ENCODE assay signal across 7 cellular contexts in the genomic region with DNA sequence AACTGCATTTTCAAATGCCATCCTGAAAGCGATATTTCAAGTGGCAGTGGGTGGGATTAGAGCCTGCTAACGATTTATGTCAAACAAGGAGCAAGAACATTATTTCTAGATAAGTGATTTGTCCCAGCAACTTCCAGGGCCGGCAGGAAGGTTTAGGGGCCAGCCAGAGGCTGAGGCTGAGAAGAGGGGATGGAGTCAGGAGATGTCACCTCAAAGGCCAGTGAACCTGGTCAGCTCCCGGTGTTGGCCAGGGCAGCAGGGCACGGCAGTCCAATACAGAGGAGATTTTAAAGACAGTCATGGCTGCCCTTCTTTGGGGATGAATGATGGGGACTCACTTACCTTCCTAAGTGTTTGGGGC.
A peak's percentile ranks its signal among the peaks of the same experiment; 100 is the strongest.
DNase-seq lines count a peak whose midpoint lies in the region; ATAC-seq and TF ChIP-seq lines count a peak whose summit lies in the region.

No MANE protein-coding gene starts in this region.

- H3K4me1 ChIP-seq in iPS-20b (ENCODE audit: insufficient read depth, low read length), result peaks cover 46% of the 10 kb centered on the region

- H3K36me3 ChIP-seq in iPS-20b (ENCODE audit: insufficient read depth, low read depth, low read length), result no peaks in the 10 kb centered on the region

- intact Hi-C loops in activated CD8-positive, alpha-beta T cell treated with anti-CD3 and anti-CD28 coated beads for 36 hours (cut with micrococcal nuclease), result loop anchor here (10.0 kb wide), 1 partner anchor 83 kb away; no protein-coding TSS in a partner anchor

- H3K9ac ChIP-seq in iPS-20b (ENCODE audit: low read depth, low read length), result no peak overlapping the region

- H3K4me3 ChIP-seq in iPS-20b (ENCODE audit: low read length), result peak overlapping the region; percentile 66

- no peak for ATAC-seq in activated CD8-positive, alpha-beta T cell treated with anti-CD3 and anti-CD28 coated beads for 36 hours
- no peak for ATAC-seq in stimulated activated naive CD8-positive, alpha-beta T cell treated with anti-CD3 and anti-CD28 coated beads, Interleukin-15, Interleukin-2, amounts not matched to agents 100 U/mL and 50 U/mL, for 24 hours
- ATAC-seq in HG03354 (IDR thresholded peaks at IDR 0.05; ENCODE audit: poor library complexity, severe bottlenecking, unreplicated experiment), result no peak

- peaks cover 12% of the 10 kb centered on the region for H3K27me3 Mint-ChIP-seq in HFFc6 (ENCODE audit: insufficient read depth)
- no peaks in the 10 kb centered on the region for H3K27me3 Mint-ChIP-seq in activated CD8-positive, alpha-beta T cell treated with anti-CD3 and anti-CD28 coated beads for 36 hours

- peaks cover 77% of the 10 kb centered on the region for H3K4me1 Mint-ChIP-seq in HFFc6 (ENCODE audit: low read depth)
- peaks cover 49% of the 10 kb centered on the region for H3K4me1 Mint-ChIP-seq in activated CD8-positive, alpha-beta T cell treated with anti-CD3 and anti-CD28 coated beads for 36 hours (ENCODE audit: low read depth)

- CTCF ChIA-PET in activated CD8-positive, alpha-beta T cell treated with anti-CD3 and anti-CD28 coated beads for 36 hours (lab: Charles Lee), result interaction anchor here (1.4 to 1.7 kb wide), 2 partner anchors 107 to 1194 kb away, joined by 3 to 4 read pairs; no protein-coding TSS in a partner anchor

- H3K27ac ChIP-seq in iPS-20b (ENCODE audit: low read length), result no peak overlapping the region

- no peak for TF ChIP-seq CTCF in HFFc6 (IDR thresholded peaks at IDR 0.05)
- TF ChIP-seq CTCF in activated CD8-positive, alpha-beta T cell treated with anti-CD3 and anti-CD28 coated beads for 36 hours (IDR thresholded peaks at IDR 0.05), result no peak

- POLR2A ChIA-PET in activated CD8-positive, alpha-beta T cell treated with anti-CD3 and anti-CD28 coated beads for 36 hours (lab: Charles Lee), result interaction anchor here (0.7 to 4.6 kb wide), 6 partner anchors 10 to 108 kb away, joined by 3 to 26 read pairs (median 4); a partner anchor contains a TSS

- peaks cover 11% of the 10 kb centered on the region; the same call in 1 of the 2 replicates for H3K36me3 Mint-ChIP-seq in HFFc6 (ENCODE audit: low read depth)
- peaks cover 27% of the 10 kb centered on the region for H3K36me3 Mint-ChIP-seq in activated CD8-positive, alpha-beta T cell treated with anti-CD3 and anti-CD28 coated beads for 36 hours (ENCODE audit: low read depth)

- no peaks in the 10 kb centered on the region for H3K9me3 Mint-ChIP-seq in HFFc6
- no peaks in the 10 kb centered on the region for H3K9me3 Mint-ChIP-seq in activated CD8-positive, alpha-beta T cell treated with anti-CD3 and anti-CD28 coated beads for 36 hours

- peak overlapping the region; percentile 78 for H3K4me3 Mint-ChIP-seq in HFFc6
- H3K4me3 Mint-ChIP-seq in activated CD8-positive, alpha-beta T cell treated with anti-CD3 and anti-CD28 coated beads for 36 hours, result peak overlapping the region; percentile 78

- H3K9me3 ChIP-seq in iPS-20b (ENCODE audit: insufficient read depth, low read depth, low read length), result no peaks in the 10 kb centered on the region

- H3K27me3 ChIP-seq in iPS-20b (ENCODE audit: insufficient read depth, low read length), result peaks cover 73% of the 10 kb centered on the region

- H3K27ac Mint-ChIP-seq in HFFc6, result peak overlapping the region; percentile 76
- peak overlapping the region; percentile 88 for H3K27ac Mint-ChIP-seq in activated CD8-positive, alpha-beta T cell treated with anti-CD3 and anti-CD28 coated beads for 36 hours

- DNase-seq in HFFc6 (no peak), NCI-H526 treated with DMSO at 0.1 percent for 48 hours (lab: John Stamatoyannopoulos, UW) (no peak), DMS114 treated with DMSO at 0.1 percent for 48 hours (lab: John Stamatoyannopoulos, UW; ENCODE audit: unreplicated experiment) (no peak)
- no peak for DNase-seq in activated CD8-positive, alpha-beta T cell treated with anti-CD3 and anti-CD28 coated beads for 36 hours
- peak; percentile 7 for DNase-seq in stimulated activated naive CD8-positive, alpha-beta T cell treated with anti-CD3 and anti-CD28 coated beads, Interleukin-15, Interleukin-2, amounts not matched to agents 100 U/mL and 50 U/mL, for 24 hours
